Comparison of ENCODE assay signal across 8 cellular contexts in genomic region chr1:6392081-6392879, GRCh38. TPM values are rescaled to one million over a fixed set of nuclear protein-coding genes. Genes with fewer than 3 reads are reported as not detected.
A peak's percentile ranks its signal among the peaks of the same experiment; 100 is the strongest.
DNase-seq lines count a peak whose midpoint lies in the region; ATAC-seq and TF ChIP-seq lines count a peak whose summit lies in the region.

No MANE protein-coding gene starts in this region.

- BruUV-seq in Caco-2 (replicated peaks; lab: Mats Ljungman, UMichigan) = TSS peak; percentile 50

- no peaks in the 10 kb centered on the region for H3K9me3 ChIP-seq in Caco-2
- no peaks in the 10 kb centered on the region for H3K9me3 ChIP-seq in esophagus squamous epithelium

- H3K27me3 ChIP-seq in Caco-2 (replicated peaks; ENCODE audit: control insufficient read depth, insufficient read depth, low read length) = no peaks in the 10 kb centered on the region
- H3K27me3 ChIP-seq in GM23338 (ENCODE audit: insufficient read depth) = no peaks in the 10 kb centered on the region
- H3K27me3 ChIP-seq in esophagus squamous epithelium = no peaks in the 10 kb centered on the region

- H3K36me3 ChIP-seq in Caco-2 (ENCODE audit: control insufficient read depth, insufficient read depth, low read length) (no peaks in the 10 kb centered on the region), GM23338 (ENCODE audit: insufficient read depth) (no peaks in the 10 kb centered on the region), esophagus squamous epithelium (no peaks in the 10 kb centered on the region)

- H3K27ac ChIP-seq in GM23338 (ENCODE audit: low read depth) (no peak overlapping the region), esophagus squamous epithelium (peak overlapping the region; percentile 95 to 99 (median 98))

- POLR2A ChIA-PET in Caco-2 (lab: Charles Lee) (no interaction called here), T-cell (lab: Charles Lee) (no interaction called here)

- TF ChIP-seq POLR2A in esophagus squamous epithelium (IDR thresholded peaks at IDR 0.05) = no peak

- no peaks in the 10 kb centered on the region for H3K27me3 Mint-ChIP-seq in Caco-2 (ENCODE audit: insufficient read depth, unreplicated experiment)
- peaks cover 20% of the 10 kb centered on the region for H3K27me3 Mint-ChIP-seq in GM23338 (ENCODE audit: insufficient read depth, low read depth, poor library complexity)
- no peaks in the 10 kb centered on the region for H3K27me3 Mint-ChIP-seq in T-cell
- peaks cover 15% of the 10 kb centered on the region for H3K27me3 Mint-ChIP-seq in progenitor cell of endocrine pancreas

- H2AFZ ChIP-seq in GM23338 = no peak overlapping the region

- H3K9me3 Mint-ChIP-seq in Caco-2 (ENCODE audit: unreplicated experiment) = no peaks in the 10 kb centered on the region
- peaks cover 5% of the 10 kb centered on the region; the same call in 1 of the 3 replicates for H3K9me3 Mint-ChIP-seq in GM23338
- H3K9me3 Mint-ChIP-seq in T-cell = no peaks in the 10 kb centered on the region
- no peaks in the 10 kb centered on the region for H3K9me3 Mint-ChIP-seq in progenitor cell of endocrine pancreas (ENCODE audit: low read depth)

- CTCF ChIA-PET in Caco-2 (lab: Charles Lee) (no interaction called here), T-cell (lab: Charles Lee) (interaction anchor here in 1 of 2 donors (1.0 to 1.2 kb wide), 2 partner anchors 33 to 44 kb away, joined by 3 read pairs; no protein-coding TSS in a partner anchor)

- intact Hi-C loops in Caco-2 (cut with micrococcal nuclease; ENCODE audit: unreplicated experiment) = no loop called here
- intact Hi-C loops in esophagus squamous epithelium (cut with DNase I) = no loop called here

- H3K27ac Mint-ChIP-seq in Caco-2 (ENCODE audit: unreplicated experiment) (no peak overlapping the region), GM23338 (no peak overlapping the region; the same call in 1 of the 2 replicates), T-cell (peak overlapping the region in 1 of 2 donors; percentile 39), progenitor cell of endocrine pancreas (peak overlapping the region; percentile 87)

- H3K36me3 Mint-ChIP-seq in Caco-2 (ENCODE audit: insufficient read depth, unreplicated experiment) (peaks cover 7% of the 10 kb centered on the region), GM23338 (ENCODE audit: low read depth) (peaks cover 30% of the 10 kb centered on the region), T-cell (no peaks in the 10 kb centered on the region), progenitor cell of endocrine pancreas (ENCODE audit: insufficient read depth) (no peaks in the 10 kb centered on the region)

- H3K4me1 Mint-ChIP-seq in Caco-2 (ENCODE audit: low read depth, unreplicated experiment) (peaks cover 5% of the 10 kb centered on the region), GM23338 (peaks cover 20% of the 10 kb centered on the region), T-cell (peaks cover 21 to 24% (median 24%) of the 10 kb centered on the region in 3 donors), progenitor cell of endocrine pancreas (ENCODE audit: low read depth) (peaks cover 9% of the 10 kb centered on the region)

- DNase-seq in Caco-2 (no peak), GM23338 (ENCODE audit: low spot score) (no peak), T-cell (peak in 2 of 34 experiments; percentile 4 to 23), esophagus squamous epithelium (lab: John Stamatoyannopoulos, UW) (no peak), progenitor cell of endocrine pancreas (ENCODE audit: low spot score, unreplicated experiment) (no peak), D341Med (ENCODE audit: low spot score) (no peak)

- ATAC-seq in GM23338 = no peak; the same call in 2 of the 3 replicates
- no peak for ATAC-seq in T-cell (replicated peaks in 1 of 4)
- no peak for ATAC-seq in HG03280 (IDR thresholded peaks at IDR 0.05; ENCODE audit: unreplicated experiment)
- no peak for ATAC-seq in GM19463 (IDR thresholded peaks at IDR 0.05; ENCODE audit: unreplicated experiment)

- H3K79me2 ChIP-seq in GM23338 (replicated peaks; ENCODE audit: insufficient read depth) = peaks cover 54% of the 10 kb centered on the region

- H3K4me1 ChIP-seq in Caco-2 (0 out of 2 replicates have a peak, but pooled peaks cover 3% of the 10 kb centered on the region), GM23338 (ENCODE audit: insufficient read depth) (peaks cover 18% of the 10 kb centered on the region), esophagus squamous epithelium (peaks cover 13 to 36% (median 16%) of the 10 kb centered on the region in 3 donors)

- H3F3A ChIP-seq in GM23338 (replicated peaks; ENCODE audit: low read depth) = peaks cover 18% of the 10 kb centered on the region; the same call in 1 of the 2 replicates

- H3K4me3 Mint-ChIP-seq in Caco-2 (ENCODE audit: unreplicated experiment) = peak overlapping the region; percentile 79
- peak overlapping the region; percentile 84 for H3K4me3 Mint-ChIP-seq in GM23338
- peak overlapping the region; percentile 70 to 82 (median 70) for H3K4me3 Mint-ChIP-seq in T-cell
- peak overlapping the region; percentile 77 for H3K4me3 Mint-ChIP-seq in progenitor cell of endocrine pancreas (ENCODE audit: low read depth)

- TF ChIP-seq CTCF in Caco-2 (IDR thresholded peaks at IDR 0.05; ENCODE audit: insufficient read depth in 1 of 2, low read depth in 1 of 2, low read length in 1 of 2, severe bottlenecking in 1 of 2, unreplicated experiment in 1 of 2) (no peak), GM23338 (conservative IDR thresholded peaks at IDR 0.05; ENCODE audit: low read depth in 2 of 2) (no peak), esophagus squamous epithelium (IDR thresholded peaks at IDR 0.05) (no peak), progenitor cell of endocrine pancreas (IDR thresholded peaks at IDR 0.05; ENCODE audit: unreplicated experiment) (no peak)

- no peaks in the 10 kb centered on the region for H3K9me2 ChIP-seq in GM23338 (ENCODE audit: insufficient read depth)

- 14 to 70% methylated on average over 4 to 9 of the region's 18 CpGs for WGBS in esophagus squamous epithelium, 2 donors

- H3K4me3 ChIP-seq in Caco-2 (ENCODE audit: low read depth, low read length) = peak overlapping the region; percentile 63
- H3K4me3 ChIP-seq in GM23338 = peak overlapping the region; percentile 93
- H3K4me3 ChIP-seq in esophagus squamous epithelium = peak overlapping the region; percentile 49 to 81 (median 75)

- H4K20me1 ChIP-seq in GM23338 (replicated peaks; ENCODE audit: insufficient read depth) = peaks cover 16% of the 10 kb centered on the region

- H3K4me2 ChIP-seq in GM23338 = peak overlapping the region; percentile 94

TF ChIP-seq in GM23338, 12 proteins besides CTCF, POLR2A, EP300 and RAD21 (continues in another document):
- TF ChIP-seq NANOG (IDR thresholded peaks at IDR 0.05; ENCODE audit: borderline replicate concordance) = no peak
- TF ChIP-seq POLR2AphosphoS5 (IDR thresholded peaks at IDR 0.05; ENCODE audit: low read depth) = no peak
- TF ChIP-seq ZNF331 (CRISPR knock-in tag; IDR thresholded peaks at IDR 0.05; ENCODE audit: low read depth) = no peak
- TF ChIP-seq REST (IDR thresholded peaks at IDR 0.05; ENCODE audit: unreplicated experiment) = no peak
- TF ChIP-seq ZNF114 (CRISPR knock-in tag; IDR thresholded peaks at IDR 0.05) = no peak
- no peak for TF ChIP-seq JUNB (IDR thresholded peaks at IDR 0.05; ENCODE audit: unreplicated experiment)

RNA-seq across cellular contexts. Expression of gene ACOT7, which starts 1.3 kb away (rescaled TPM):
- total RNA-seq in Caco-2 (2022) = 179 and 221 TPM in 2 replicates
- 167 and 172 TPM in 2 replicates for total RNA-seq in GM23338 (2014; rRNA removed; shearing (Covaris generic))
- 169 TPM in 2 replicates for polyA plus RNA-seq in GM23338 (2016; fragmentation: Nextera tagmentation; extraction: Ambion mirVana)
- total RNA-seq in T-cell = 1 to 10 TPM; 6.1 to 9.3 (median 7.4) TPM
- 10 to 100 TPM; 23.5 to 50.7 (median 39.0) TPM for total RNA-seq in esophagus squamous epithelium
- total RNA-seq in progenitor cell of endocrine pancreas = 30.2 and 30.3 TPM in 2 replicates

RNA-seq across cellular contexts. Expression of gene HES2, which starts 27.4 kb away (rescaled TPM):
- total RNA-seq in Caco-2 (2022) = 0.37 and 0.91 TPM in 2 replicates
- total RNA-seq in GM23338 (2014; rRNA removed; shearing (Covaris generic)) = 1.2 and 1.6 TPM in 2 replicates
- 1.1 and 2.1 TPM in 2 replicates for polyA plus RNA-seq in GM23338 (2016; fragmentation: Nextera tagmentation; extraction: Ambion mirVana)
- under 1 TPM in 1 of 5 donors, not detected in 4; 0.16 TPM for total RNA-seq in T-cell
- total RNA-seq in esophagus squamous epithelium = 10 to 100 TPM; 40.5 to 51.9 (median 50.2) TPM
- total RNA-seq in progenitor cell of endocrine pancreas = 0.07 and 0.12 TPM in 2 replicates

RNA-seq across cellular contexts. Expression of gene ESPN, which starts 32.3 kb away (rescaled TPM):
- total RNA-seq in Caco-2 (2022) = 14.9 and 16.3 TPM in 2 replicates
- 12.7 and 13.6 TPM in 2 replicates for total RNA-seq in GM23338 (2014; rRNA removed; shearing (Covaris generic))
- 12.2 and 13.5 TPM in 2 replicates for polyA plus RNA-seq in GM23338 (2016; fragmentation: Nextera tagmentation; extraction: Ambion mirVana)
- total RNA-seq in T-cell = 1 to 10 TPM; 2.1 to 9.2 (median 6.2) TPM
- 10 to 100 TPM; 14.5 to 22.2 (median 18.6) TPM for total RNA-seq in esophagus squamous epithelium
- total RNA-seq in progenitor cell of endocrine pancreas = 49.5 and 54.0 TPM in 2 replicates

Comparison
In these comparisons a context has a peak if more than half of its experiments do, and no peak if none do; other contexts are left out.
1. RNA of gene HES2, which starts 27.4 kb away (total RNA-seq): 40.5 to 51.9 TPM in esophagus squamous epithelium; 1.2 to 1.6 TPM in GM23338, 0.37 to 0.91 TPM in Caco-2, 0.07 to 0.12 TPM in progenitor cell of endocrine pancreas and 0.16 TPM in T-cell; every median in the first group is over 10 times any median in the second.
2. Peak in every context shown above with its lines, with median percentiles within 50 percentile points of each other: H3K4me3 ChIP-seq and H3K4me3 Mint-ChIP-seq.